Comparison of ENCODE assay signal across 8 cellular contexts in the genomic region with DNA sequence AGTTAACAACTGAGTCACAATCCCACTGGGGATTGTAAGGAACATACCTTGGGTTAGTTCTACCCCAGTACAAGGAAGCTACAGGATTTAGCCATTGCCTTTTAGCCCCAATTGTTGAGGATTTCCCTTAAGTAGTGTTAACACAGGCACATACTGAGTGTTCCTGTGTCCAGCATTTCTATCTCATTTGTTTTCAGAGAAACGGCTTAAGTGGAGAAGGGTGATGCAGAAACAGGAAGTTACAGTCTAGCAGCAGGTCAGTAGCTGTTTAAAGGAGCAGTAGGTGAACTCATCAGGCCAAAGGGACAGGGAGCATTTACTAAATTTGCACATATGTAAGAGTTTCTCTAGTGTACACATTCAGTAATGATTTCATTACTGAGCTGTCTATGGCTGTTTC.
DNase-seq lines count a peak whose midpoint lies in the region; ATAC-seq and TF ChIP-seq lines count a peak whose summit lies in the region.

No MANE protein-coding gene starts in this region.

- no peaks in the 10 kb centered on the region for H3K9me3 Mint-ChIP-seq in naive B cell

- peaks cover 12 to 29% (median 18%) of the 10 kb centered on the region in 3 donors for H3K4me1 Mint-ChIP-seq in naive B cell

- no peak for DNase-seq in naive B cell
- no peak for DNase-seq in foreskin keratinocyte
- no peak for DNase-seq in LoVo (ENCODE audit: low spot score)
- DNase-seq in NCI-H2171 treated with DMSO at 0.1 percent for 48 hours (lab: John Stamatoyannopoulos, UW): no peak
- DNase-seq in Ammon's horn (ENCODE audit: low spot score): no peak

- no peaks in the 10 kb centered on the region; the same call in 1 of the 2 replicates for H3F3A ChIP-seq in OCI-LY1 (ENCODE audit: insufficient read depth, low read length)

- H3K27me3 ChIP-seq in OCI-LY1 (ENCODE audit: insufficient read depth, low read length) (no peaks in the 10 kb centered on the region), foreskin keratinocyte (no peaks in the 10 kb centered on the region)

- peak overlapping the region; percentile 55 for H3K4me2 ChIP-seq in OCI-LY1 (ENCODE audit: low read length)

- H4K20me1 ChIP-seq in OCI-LY1 (ENCODE audit: insufficient read depth, low read length): no peaks in the 10 kb centered on the region

- peak overlapping the region in 4 of 6 donors; percentile 49 to 71 (median 64) for H3K27ac Mint-ChIP-seq in naive B cell

- H3K36me3 ChIP-seq in OCI-LY1 (ENCODE audit: insufficient read depth, low read length): no peaks in the 10 kb centered on the region

- no peaks in the 10 kb centered on the region for H3K36me3 Mint-ChIP-seq in naive B cell

- peaks cover 43% of the 10 kb centered on the region for H3K4me1 ChIP-seq in OCI-LY1 (ENCODE audit: insufficient read depth, low read length, severe bottlenecking)
- peaks cover 8% of the 10 kb centered on the region for H3K4me1 ChIP-seq in foreskin keratinocyte

- H3K9ac ChIP-seq in OCI-LY1 (ENCODE audit: low read length): peak overlapping the region; percentile 51

- H3K4me3 ChIP-seq in OCI-LY1 (ENCODE audit: low read depth, low read length, poor library complexity, severe bottlenecking): peak overlapping the region; percentile 27

- no peaks in the 10 kb centered on the region for H3K9me2 ChIP-seq in OCI-LY1 (ENCODE audit: low read depth, low read length)

- H3K9me3 ChIP-seq in OCI-LY1 (ENCODE audit: low read length): peaks cover 6% of the 10 kb centered on the region; the same call in 1 of the 2 replicates

- peak overlapping the region in 2 of 8 donors; percentile 2 to 36 for H3K4me3 Mint-ChIP-seq in naive B cell

- H3K79me2 ChIP-seq in OCI-LY1 (ENCODE audit: insufficient read depth, low read length): no peaks in the 10 kb centered on the region

- ATAC-seq in GM19035 (IDR thresholded peaks at IDR 0.05; ENCODE audit: unreplicated experiment): peak; percentile 47
- peak; percentile 39 for ATAC-seq in HG02943 (IDR thresholded peaks at IDR 0.05; ENCODE audit: low read depth, unreplicated experiment)
- no peak for ATAC-seq in naive B cell (ENCODE audit: low read depth in 2 of 2)
- ATAC-seq in foreskin keratinocyte: no peak

- H2AFZ ChIP-seq in OCI-LY1 (ENCODE audit: low read length): peak overlapping the region; percentile 96

- H3K27ac ChIP-seq in OCI-LY1 (ENCODE audit: low read depth, low read length, poor library complexity, severe bottlenecking): peak overlapping the region; percentile 80
- H3K27ac ChIP-seq in foreskin keratinocyte: no peak overlapping the region

- TF ChIP-seq CTCF in OCI-LY1 (IDR thresholded peaks at IDR 0.05; ENCODE audit: low read length) (no peak), foreskin keratinocyte (conservative IDR thresholded peaks at IDR 0.05) (no peak)

- H3K27me3 Mint-ChIP-seq in naive B cell: no peaks in the 10 kb centered on the region

Comparison
In these comparisons a context has a peak if more than half of its experiments do, and no peak if none do; other contexts are left out.
1. ATAC-seq: peak in GM19035 (single experiment) and HG02943 (single experiment); none in naive B cell (0 of 2) and foreskin keratinocyte (single experiment).